In genomic region chr10:124629410-124629809, GRCh38 we compare ENCODE assay signal across 11 cellular contexts.
DNase-seq lines count a peak whose midpoint lies in the region; ATAC-seq and TF ChIP-seq lines count a peak whose summit lies in the region.
"Had no signal": no experiment of that assay in that cellular context is flagged by ENCODE, and none has a peak within 500 bp of the region (broad histone marks: within the 10 kb centered on the region; RNA-seq: fewer than 3 reads in every experiment).

No MANE protein-coding gene starts in this region.

- no peaks in the 10 kb centered on the region for H3K27me3 Mint-ChIP-seq in WTC11 (ENCODE audit: low read depth)

- peaks cover 31% of the 10 kb centered on the region for H3K4me1 Mint-ChIP-seq in WTC11

- CTCF ChIA-PET in WTC11 (lab: Charles Lee): interaction anchor here (1.3 to 4.4 kb wide), 5 partner anchors 17 to 112 kb away, joined by 3 to 20 read pairs (median 8); no protein-coding TSS in a partner anchor

- peaks cover 2% of the 10 kb centered on the region for H3K9me3 Mint-ChIP-seq in WTC11

- no peak for TF ChIP-seq CTCF in WTC11 (IDR thresholded peaks at IDR 0.05)

- POLR2A ChIA-PET in WTC11 (lab: Charles Lee): no interaction called here

- no peak for ATAC-seq in WTC11
- ATAC-seq: pancreas had no signal

- DNase-seq in Ammon's horn (ENCODE audit: low spot score) (peak; percentile 83), WTC11 (ENCODE audit: low spot score) (no peak), head of caudate nucleus (peak in 39 of 42 donors; percentile 49 to 88 (median 74)), putamen (ENCODE audit: low spot score) (peak; percentile 86), AG08396 (ENCODE audit: low spot score) (no peak), NCI-H524 treated with DMSO at 0.1 percent for 48 hours (lab: John Stamatoyannopoulos, UW) (no peak), DMS 273 (lab: John Stamatoyannopoulos, UW; ENCODE audit: unreplicated experiment) (no peak), DMS53 treated with DMSO at 0.1 percent for 48 hours (lab: John Stamatoyannopoulos, UW; ENCODE audit: unreplicated experiment) (no peak)
- DNase-seq: activated CD4-positive, CD25-positive, alpha-beta regulatory T cell treated with anti-CD3 and anti-CD28 coated beads, Interleukin-2, amount 50 U/mL, for 72 hours; NCI-H446 treated with DMSO at 0.1 percent for 48 hours; pancreas had no signal

- peak overlapping the region; percentile 63 for H3K27ac Mint-ChIP-seq in WTC11

- intact Hi-C loops in head of caudate nucleus (cut with DNase I): no loop called here

- H3K4me3 Mint-ChIP-seq in WTC11: no peak overlapping the region

- H3K36me3 Mint-ChIP-seq in WTC11: peaks cover 2% of the 10 kb centered on the region; the same call in 1 of the 2 replicates

TF ChIP-seq in WTC11, 78 proteins besides CTCF, POLR2A, EP300 and RAD21:
- no peak for TF ChIP-seq PRDM15 (CRISPR knock-in tag; IDR thresholded peaks at IDR 0.05)
- TF ChIP-seq SMAD3 (CRISPR knock-in tag; IDR thresholded peaks at IDR 0.05; ENCODE audit: borderline replicate concordance): no peak
- TF ChIP-seq PRRX2 (CRISPR knock-in tag; IDR thresholded peaks at IDR 0.05): no peak
- no peak for TF ChIP-seq CBFB (CRISPR knock-in tag; IDR thresholded peaks at IDR 0.05; ENCODE audit: low read depth)
- no peak for TF ChIP-seq NR2C2 (CRISPR knock-in tag; IDR thresholded peaks at IDR 0.05)
TF ChIP-seq in WTC11: peak in this region for 0.

Comparison
In these comparisons a context has a peak if more than half of its experiments do, and no peak if none do; other contexts are left out.
1. DNase-seq: peak in Ammon's horn (single experiment), head of caudate nucleus (39 of 42) and putamen (single experiment); none in WTC11 (single experiment), AG08396 (single experiment), NCI-H524 treated with DMSO at 0.1 percent for 48 hours (single experiment), DMS 273 (single experiment) and DMS53 treated with DMSO at 0.1 percent for 48 hours (single experiment).